Comparison of ENCODE assay signal across 2 cellular contexts in the genomic region with DNA sequence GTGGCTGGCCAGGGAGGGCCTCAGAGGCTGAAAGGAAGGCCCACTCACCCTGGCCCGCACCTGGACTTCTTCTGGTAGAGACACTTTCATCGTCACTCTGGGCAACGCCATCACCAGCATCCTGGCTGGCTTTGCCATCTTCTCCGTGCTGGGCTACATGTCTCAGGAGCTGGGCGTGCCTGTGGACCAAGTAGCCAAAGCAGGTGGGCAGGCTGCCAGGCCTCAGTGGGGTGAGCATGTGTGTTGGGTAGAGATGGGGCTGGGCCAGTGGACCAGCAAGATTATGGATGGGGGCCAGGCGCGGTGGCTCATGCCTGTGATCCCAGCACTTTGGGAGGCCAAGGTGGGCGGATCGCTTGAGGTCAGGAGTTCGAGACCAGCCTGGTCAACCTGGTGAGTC.
TF ChIP-seq lines count a peak whose summit lies in the region.

No MANE protein-coding gene starts in this region.

TF ChIP-seq in K562, 482 proteins besides CTCF, POLR2A, EP300 and RAD21:
- TF ChIP-seq CBX2 (IDR thresholded peaks at IDR 0.05; ENCODE audit: insufficient read depth, low read length, poor library complexity, severe bottlenecking) (no peak), E2F6 (IDR thresholded peaks at IDR 0.05; ENCODE audit: borderline replicate concordance in 1 of 2, extremely low read depth in 1 of 2, insufficient read depth in 1 of 2, insufficient read length in 1 of 2, low read depth in 1 of 2, low read length in 1 of 2, poor library complexity in 1 of 2, severe bottlenecking in 1 of 2) (no peak), NFIC (IDR thresholded peaks at IDR 0.05) (0 out of 2 replicates have a peak, but pooled peaks have one; percentile 14), GATAD2B (IDR thresholded peaks at IDR 0.05; ENCODE audit: borderline replicate concordance) (no peak), ZNF24 (IDR thresholded peaks at IDR 0.05) (no peak), ARID1B (IDR thresholded peaks at IDR 0.05) (no peak), NKRF (IDR thresholded peaks at IDR 0.05; ENCODE audit: borderline replicate concordance) (no peak), CHD1 (IDR thresholded peaks at IDR 0.05; ENCODE audit: low read length) (no peak)
- TF ChIP-seq, protein P1, sequence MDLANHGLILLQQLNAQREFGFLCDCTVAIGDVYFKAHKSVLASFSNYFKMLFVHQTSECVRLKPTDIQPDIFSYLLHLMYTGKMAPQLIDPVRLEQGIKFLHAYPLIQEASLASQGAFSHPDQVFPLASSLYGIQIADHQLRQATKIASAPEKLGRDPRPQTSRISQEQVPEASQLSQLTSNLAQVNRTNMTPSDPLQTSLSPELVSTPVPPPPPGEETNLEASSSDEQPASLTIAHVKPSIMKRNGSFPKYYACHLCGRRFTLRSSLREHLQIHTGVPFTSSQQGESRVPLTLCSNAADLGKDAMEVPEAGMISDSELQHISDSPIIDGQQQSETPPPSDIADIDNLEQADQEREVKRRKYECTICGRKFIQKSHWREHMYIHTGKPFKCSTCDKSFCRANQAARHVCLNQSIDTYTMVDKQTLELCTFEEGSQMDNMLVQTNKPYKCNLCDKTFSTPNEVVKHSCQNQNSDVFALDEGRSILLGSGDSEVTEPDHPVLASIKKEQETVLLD (IDR thresholded peaks at IDR 0.05) = no peak
TF ChIP-seq in K562: peak in this region for 1.

TF ChIP-seq in WTC11, 78 proteins besides CTCF, POLR2A, EP300 and RAD21:
- TF ChIP-seq, protein P2, sequence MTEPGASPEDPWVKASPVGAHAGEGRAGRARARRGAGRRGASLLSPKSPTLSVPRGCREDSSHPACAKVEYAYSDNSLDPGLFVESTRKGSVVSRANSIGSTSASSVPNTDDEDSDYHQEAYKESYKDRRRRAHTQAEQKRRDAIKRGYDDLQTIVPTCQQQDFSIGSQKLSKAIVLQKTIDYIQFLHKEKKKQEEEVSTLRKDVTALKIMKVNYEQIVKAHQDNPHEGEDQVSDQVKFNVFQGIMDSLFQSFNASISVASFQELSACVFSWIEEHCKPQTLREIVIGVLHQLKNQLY (CRISPR knock-in tag; IDR thresholded peaks at IDR 0.05) = no peak
- TF ChIP-seq, protein P3, sequence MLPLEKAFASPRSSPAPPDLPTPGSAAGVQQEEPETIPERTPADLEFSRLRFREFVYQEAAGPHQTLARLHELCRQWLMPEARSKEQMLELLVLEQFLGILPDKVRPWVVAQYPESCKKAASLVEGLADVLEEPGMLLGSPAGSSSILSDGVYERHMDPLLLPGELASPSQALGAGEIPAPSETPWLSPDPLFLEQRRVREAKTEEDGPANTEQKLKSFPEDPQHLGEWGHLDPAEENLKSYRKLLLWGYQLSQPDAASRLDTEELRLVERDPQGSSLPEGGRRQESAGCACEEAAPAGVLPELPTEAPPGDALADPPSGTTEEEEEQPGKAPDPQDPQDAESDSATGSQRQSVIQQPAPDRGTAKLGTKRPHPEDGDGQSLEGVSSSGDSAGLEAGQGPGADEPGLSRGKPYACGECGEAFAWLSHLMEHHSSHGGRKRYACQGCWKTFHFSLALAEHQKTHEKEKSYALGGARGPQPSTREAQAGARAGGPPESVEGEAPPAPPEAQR (CRISPR knock-in tag; IDR thresholded peaks at IDR 0.05) = no peak
- no peak for TF ChIP-seq ZBTB43 (CRISPR knock-in tag; IDR thresholded peaks at IDR 0.05)
- no peak for TF ChIP-seq NR1H2 (CRISPR knock-in tag; IDR thresholded peaks at IDR 0.05)
- no peak for TF ChIP-seq RELA (CRISPR knock-in tag; IDR thresholded peaks at IDR 0.05; ENCODE audit: borderline replicate concordance)
- no peak for TF ChIP-seq ZNF416 (CRISPR knock-in tag; IDR thresholded peaks at IDR 0.05)
- TF ChIP-seq NFE2L1 (CRISPR knock-in tag; IDR thresholded peaks at IDR 0.05) = no peak
- TF ChIP-seq ZNF396 (CRISPR knock-in tag; IDR thresholded peaks at IDR 0.05; ENCODE audit: borderline replicate concordance) = no peak
- TF ChIP-seq PRRX2 (CRISPR knock-in tag; IDR thresholded peaks at IDR 0.05) = no peak
- no peak for TF ChIP-seq NR3C1 (CRISPR knock-in tag; conservative IDR thresholded peaks at IDR 0.05; ENCODE audit: low read depth)
- TF ChIP-seq ATF6 (CRISPR knock-in tag; IDR thresholded peaks at IDR 0.05) = no peak
